ENCODE assay signal across 1 cellular context in the genomic region with DNA sequence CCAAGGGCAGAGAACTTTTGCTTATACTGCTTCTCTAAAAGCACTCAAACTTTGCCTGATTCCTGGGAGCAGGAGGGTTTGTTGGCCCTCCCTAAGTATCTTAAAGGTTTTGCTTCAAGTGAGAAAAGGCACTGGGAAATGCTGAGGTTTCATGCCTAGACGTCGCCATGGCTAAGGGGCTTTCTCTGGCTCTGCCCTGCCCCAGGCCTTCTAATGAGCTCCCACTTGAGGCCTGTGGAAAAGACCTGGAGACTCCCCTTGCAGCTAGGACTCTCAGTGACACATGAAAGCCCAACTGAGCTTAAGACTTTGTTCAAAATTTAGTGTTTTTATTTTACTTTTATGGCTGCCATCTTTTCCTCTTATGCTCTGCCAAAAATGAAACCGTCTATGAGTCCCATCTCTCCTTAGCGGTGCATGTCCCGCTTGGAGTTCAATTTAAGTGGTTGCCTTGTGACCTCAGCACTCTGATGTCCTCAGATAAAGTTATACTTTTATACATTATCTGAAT.
TF ChIP-seq lines count a peak whose summit lies in the region.

No MANE protein-coding gene starts in this region.

TF ChIP-seq in K562, 482 proteins besides CTCF, POLR2A, EP300 and RAD21:
- no peak for TF ChIP-seq ZFP36 (IDR thresholded peaks at IDR 0.05; ENCODE audit: low read depth, low read length, partially characterized antibody)
- TF ChIP-seq BHLHE40 (IDR thresholded peaks at IDR 0.05; ENCODE audit: low read length) = no peak
- TF ChIP-seq CREM (IDR thresholded peaks at IDR 0.05; ENCODE audit: low read depth) = no peak
- TF ChIP-seq ARID1B (IDR thresholded peaks at IDR 0.05) = no peak
- no peak for TF ChIP-seq TARDBP (IDR thresholded peaks at IDR 0.05)
